2 cellular contexts compared by ENCODE assay signal in genomic region chr7:106615808-106616691, GRCh38.
TF ChIP-seq lines count a peak whose summit lies in the region.

No MANE protein-coding gene starts in this region.

TF ChIP-seq in IMR-90, 13 proteins besides CTCF, POLR2A, EP300 and RAD21:
- TF ChIP-seq MAZ (IDR thresholded peaks at IDR 0.05; ENCODE audit: borderline replicate concordance, low read depth, low read length) (no peak), ELK1 (IDR thresholded peaks at IDR 0.05; ENCODE audit: borderline replicate concordance, low read depth, low read length) (no peak), RFX5 (IDR thresholded peaks at IDR 0.05; ENCODE audit: low read depth, low read length) (no peak), USF2 (IDR thresholded peaks at IDR 0.05; ENCODE audit: low read depth, low read length) (no peak)

TF ChIP-seq in K562, 482 proteins besides CTCF, POLR2A, EP300 and RAD21 (continues in another document):
- TF ChIP-seq ARID1B (IDR thresholded peaks at IDR 0.05) (peak; percentile 78), EP400 (IDR thresholded peaks at IDR 0.05) (0 out of 2 replicates have a peak, but pooled peaks have one; percentile 17), ZNF354B (CRISPR knock-in tag; IDR thresholded peaks at IDR 0.05) (no peak), EWSR1 (IDR thresholded peaks at IDR 0.05; ENCODE audit: borderline replicate concordance, low read depth, partially characterized antibody) (no peak), ERF (CRISPR knock-in tag; IDR thresholded peaks at IDR 0.05) (no peak), GTF2B (IDR thresholded peaks at IDR 0.05; ENCODE audit: extremely low read depth, insufficient read length) (no peak), DMBX1 (CRISPR knock-in tag; IDR thresholded peaks at IDR 0.05; ENCODE audit: borderline replicate concordance) (no peak), DDX20 (tag; IDR thresholded peaks at IDR 0.05; ENCODE audit: low read depth) (0 out of 2 replicates have a peak, but pooled peaks have one; percentile 49), SMARCE1 (IDR thresholded peaks at IDR 0.05) (peak; percentile 84), U2AF2 (optimal IDR thresholded peaks at IDR 0.05; ENCODE audit: low read depth, low read length) (no peak), CTBP1 (IDR thresholded peaks at IDR 0.05; ENCODE audit: borderline replicate concordance) (peak; percentile 73; the same call in 1 of the 2 replicates), SNRNP70 (optimal IDR thresholded peaks at IDR 0.05; ENCODE audit: low read depth, low read length) (no peak), ZNF707 (CRISPR knock-in tag; conservative IDR thresholded peaks at IDR 0.05) (no peak), MYC (IDR thresholded peaks at IDR 0.05; ENCODE audit: low read depth, low read length) (peak; percentile 63), MYC (CRISPR knock-in tag; IDR thresholded peaks at IDR 0.05; ENCODE audit: borderline replicate concordance, low read depth) (no peak), CCAR2 (IDR thresholded peaks at IDR 0.05; ENCODE audit: low read depth, low read length) (no peak), KLF10 (CRISPR knock-in tag; IDR thresholded peaks at IDR 0.05) (no peak), SMARCA4 (IDR thresholded peaks at IDR 0.05) (peak; percentile 74), ZZZ3 (IDR thresholded peaks at IDR 0.05) (no peak), HNRNPH1 (optimal IDR thresholded peaks at IDR 0.05; ENCODE audit: low read depth, low read length) (no peak), CC2D1A (IDR thresholded peaks at IDR 0.05) (no peak; the same call in 1 of the 2 replicates), ZNF224 (CRISPR knock-in tag; IDR thresholded peaks at IDR 0.05) (no peak), BRF1 (IDR thresholded peaks at IDR 0.05; ENCODE audit: borderline replicate concordance, extremely low read depth, insufficient read length) (no peak), MAFF (IDR thresholded peaks at IDR 0.05; ENCODE audit: low read length) (no peak), CBX1 (IDR thresholded peaks at IDR 0.05; ENCODE audit: low read depth) (no peak), SIRT6 (IDR thresholded peaks at IDR 0.05; ENCODE audit: low read depth, low read length) (no peak), RBM34 (IDR thresholded peaks at IDR 0.05; ENCODE audit: borderline replicate concordance, insufficient read depth, low read length) (no peak), NELFE (IDR thresholded peaks at IDR 0.05; ENCODE audit: insufficient read depth, insufficient read length) (no peak), ZNF311 (CRISPR knock-in tag; IDR thresholded peaks at IDR 0.05) (no peak), STAT5B (CRISPR knock-in tag; IDR thresholded peaks at IDR 0.05) (no peak), ZNF282 (CRISPR knock-in tag; IDR thresholded peaks at IDR 0.05) (no peak), CBFA2T3 (IDR thresholded peaks at IDR 0.05) (peak; percentile 82), RB1 (IDR thresholded peaks at IDR 0.05; ENCODE audit: low read depth) (no peak), NR1H2 (CRISPR knock-in tag; IDR thresholded peaks at IDR 0.05) (no peak), ZNF398 (CRISPR knock-in tag; IDR thresholded peaks at IDR 0.05) (no peak), RBM14 (IDR thresholded peaks at IDR 0.05; ENCODE audit: borderline replicate concordance, insufficient read depth, low read depth, low read length) (no peak), NCOA1 (IDR thresholded peaks at IDR 0.05; ENCODE audit: low read depth) (no peak), POLR3A (IDR thresholded peaks at IDR 0.05; ENCODE audit: borderline replicate concordance, extremely low read depth, insufficient read depth, insufficient read length) (no peak), MBD2 (IDR thresholded peaks at IDR 0.05; ENCODE audit: borderline replicate concordance, low read depth) (no peak), ZEB2 (IDR thresholded peaks at IDR 0.05) (peak; percentile 28; the same call in 1 of the 2 replicates), STAT5A (IDR thresholded peaks at IDR 0.05; ENCODE audit: borderline replicate concordance, low read length) (peak; percentile 20; the same call in 1 of the 2 replicates), MEIS2 (IDR thresholded peaks at IDR 0.05; ENCODE audit: partially characterized antibody) (peak; percentile 79), CHCHD3 (CRISPR knock-in tag; IDR thresholded peaks at IDR 0.05) (no peak), OTX1 (CRISPR knock-in tag; IDR thresholded peaks at IDR 0.05) (peak; percentile 87; the same call in 1 of the 2 replicates), ZNF592 (IDR thresholded peaks at IDR 0.05) (peak; percentile 76), FOXJ2 (tag; IDR thresholded peaks at IDR 0.05) (no peak), BCL6 (CRISPR knock-in tag; IDR thresholded peaks at IDR 0.05) (no peak), ARNT (IDR thresholded peaks at IDR 0.05) (no peak), MECOM (CRISPR knock-in tag; IDR thresholded peaks at IDR 0.05) (0 out of 2 replicates have a peak, but pooled peaks have one; percentile 19), HNRNPL (IDR thresholded peaks at IDR 0.05; ENCODE audit: low read depth, low read length) (no peak), FOXA3 (CRISPR knock-in tag; conservative IDR thresholded peaks at IDR 0.05 in 1 of 2, IDR thresholded peaks at IDR 0.05 in 1 of 2) (peak in 1 of 2 experiments; percentile 83; a peak in 2 of 4 replicates), ZNF263 (CRISPR knock-in tag; IDR thresholded peaks at IDR 0.05; ENCODE audit: borderline replicate concordance) (no peak), DPF2 (IDR thresholded peaks at IDR 0.05) (peak; percentile 68), COPS2 (conservative IDR thresholded peaks at IDR 0.05) (no peak), WHSC1 (IDR thresholded peaks at IDR 0.05; ENCODE audit: low read length) (no peak), SIN3B (IDR thresholded peaks at IDR 0.05; ENCODE audit: low read depth) (no peak), ZNF41 (CRISPR knock-in tag; conservative IDR thresholded peaks at IDR 0.05) (no peak), RBM17 (IDR thresholded peaks at IDR 0.05; ENCODE audit: borderline replicate concordance, low read depth, low read length) (no peak), FOS (IDR thresholded peaks at IDR 0.05; ENCODE audit: extremely low read depth, insufficient read length) (no peak), ARID3A (IDR thresholded peaks at IDR 0.05; ENCODE audit: borderline replicate concordance, low read depth, low read length) (0 out of 2 replicates have a peak, but pooled peaks have one; percentile 23), ZNF324 (CRISPR knock-in tag; IDR thresholded peaks at IDR 0.05) (no peak), FIP1L1 (IDR thresholded peaks at IDR 0.05; ENCODE audit: low read depth, low read length, poor library complexity, severe bottlenecking) (no peak), KLF13 (tag; IDR thresholded peaks at IDR 0.05; ENCODE audit: borderline replicate concordance, low read depth) (no peak), PPARD (CRISPR knock-in tag; IDR thresholded peaks at IDR 0.05) (no peak), ETS1 (conservative IDR thresholded peaks at IDR 0.05; ENCODE audit: control insufficient read depth, low read depth, low read length) (no peak), BRF2 (IDR thresholded peaks at IDR 0.05; ENCODE audit: borderline replicate concordance, insufficient read depth, insufficient read length) (no peak), HDGF (IDR thresholded peaks at IDR 0.05) (peak; percentile 88), TAL1 (IDR thresholded peaks at IDR 0.05) (peak; percentile 33; the same call in 1 of the 2 replicates), TCF7L2 (IDR thresholded peaks at IDR 0.05; ENCODE audit: low read depth, low read length) (no peak), ELF1 (tag; IDR thresholded peaks at IDR 0.05) (no peak), SMARCA5 (IDR thresholded peaks at IDR 0.05) (peak; percentile 83; the same call in 1 of the 2 replicates), ZNF444 (CRISPR knock-in tag; IDR thresholded peaks at IDR 0.05) (no peak), NCOR1 (IDR thresholded peaks at IDR 0.05) (0 out of 2 replicates have a peak, but pooled peaks have one; percentile 32), HMG20B (CRISPR knock-in tag; IDR thresholded peaks at IDR 0.05) (0 out of 2 replicates have a peak, but pooled peaks have one; percentile 35)
